25 cellular contexts compared by ENCODE assay signal in genomic region chr6:4593891-4594445, GRCh38.
A peak's percentile ranks its signal among the peaks of the same experiment; 100 is the strongest.
DNase-seq lines count a peak whose midpoint lies in the region; ATAC-seq and TF ChIP-seq lines count a peak whose summit lies in the region.
"Had no signal": no experiment of that assay in that cellular context is flagged by ENCODE, and none has a peak within 500 bp of the region (broad histone marks: within the 10 kb centered on the region; RNA-seq: fewer than 3 reads in every experiment).

No MANE protein-coding gene starts in this region.

- 0 out of 2 replicates have a peak overlapping the region, but pooled peaks have one; percentile 2 for H2AFZ ChIP-seq in GM23248
- H2AFZ ChIP-seq: GM23338 had no signal

- H3K9me3 ChIP-seq in GM23248 (ENCODE audit: low read depth): no peaks in the 10 kb centered on the region
- H3K9me3 ChIP-seq: A549, MG63 had no signal

- no peaks in the 10 kb centered on the region for H4K20me1 ChIP-seq in GM23248 (ENCODE audit: insufficient read depth)

- H3K4me1 ChIP-seq in GM23248 (ENCODE audit: insufficient read depth): peaks cover 14% of the 10 kb centered on the region
- H3K4me1 ChIP-seq: A549 had no signal

- DNase-seq in CD14-positive monocyte (ENCODE audit: low spot score): no peak
- DNase-seq in GM23248: peak; percentile 62
- peak; percentile 52 for DNase-seq in epithelial cell of esophagus (ENCODE audit: low read depth)
- no peak for DNase-seq in stimulated activated naive CD8-positive, alpha-beta T cell treated with anti-CD3 and anti-CD28 coated beads, Interleukin-15, Interleukin-2, amounts not matched to agents 100 U/mL and 50 U/mL, for 24 hours
- no peak for DNase-seq in NCI-H2196 (lab: John Stamatoyannopoulos, UW; ENCODE audit: unreplicated experiment)
- no peak for DNase-seq in activated T-helper 1 cell treated with anti-CD3 and anti-CD28 coated beads, Interleukin-12 subunit alpha, Interleukin-12 subunit beta, Interleukin-2, Interleukin-4 antibody, amounts not matched to agents 30 ng/mL and 10 ng/mL and 1 ng/mL, durations not matched to agents 14 hours and 24 hours and 36 hours (ENCODE audit: low spot score)
- DNase-seq: C1 segment of cervical spinal cord, Calu3, DMS79 treated with DMSO at 0.1 percent for 48 hours, GF-D8, H9, IMR-90, KG1, MG63, NCI-H1092, NCI-H1417 treated with DMSO at 0.1 percent for 48 hours, NCI-H1694 treated with DMSO at 0.1 percent for 48 hours, NCI-H2081, NCI-H226, NCI-H510A, RPMI8226, SHP77 had no signal

- in situ Hi-C loops in GM23248 (cut with MboI): no loop called here

- H3K9me2 ChIP-seq in GM23248 (ENCODE audit: insufficient read depth): no peaks in the 10 kb centered on the region

- H3K4me3 ChIP-seq in GM23248 (no peak overlapping the region), epithelial cell of esophagus (ENCODE audit: low read length) (no peak overlapping the region)
- H3K4me3 ChIP-seq: A549, GM23338, MG63 had no signal

- peak overlapping the region in 1 of 2 donors; percentile 26 for H3K4me3 Mint-ChIP-seq in CD14-positive monocyte
- H3K4me3 Mint-ChIP-seq in activated T-helper 1 cell treated with anti-CD3 and anti-CD28 coated beads, Interleukin-12 subunit alpha, Interleukin-12 subunit beta, Interleukin-2, Interleukin-4 antibody, amounts not matched to agents 30 ng/mL and 10 ng/mL and 1 ng/mL, durations not matched to agents 14 hours and 24 hours and 36 hours: no peak overlapping the region
- H3K4me3 Mint-ChIP-seq: GM23338, H9 had no signal

- no peak for TF ChIP-seq CTCF in CD14-positive monocyte (IDR thresholded peaks at IDR 0.05)
- no peak for TF ChIP-seq CTCF in epithelial cell of esophagus (IDR thresholded peaks at IDR 0.05; ENCODE audit: insufficient read depth, low read depth, low read length, missing control alignments)

- peak; percentile 63 for ATAC-seq in stimulated activated naive CD8-positive, alpha-beta T cell treated with anti-CD3 and anti-CD28 coated beads, Interleukin-15, Interleukin-2, amounts not matched to agents 100 U/mL and 50 U/mL, for 24 hours
- no peak for ATAC-seq in GM19324 (IDR thresholded peaks at IDR 0.05; ENCODE audit: low FRiP score, unreplicated experiment)
- ATAC-seq: A549, GM23338 had no signal

- H3K9me3 Mint-ChIP-seq in CD14-positive monocyte: peaks cover 0 to 10% (median 2%) of the 10 kb centered on the region in 7 donors
- H3K9me3 Mint-ChIP-seq in activated T-helper 1 cell treated with anti-CD3 and anti-CD28 coated beads, Interleukin-12 subunit alpha, Interleukin-12 subunit beta, Interleukin-2, Interleukin-4 antibody, amounts not matched to agents 30 ng/mL and 10 ng/mL and 1 ng/mL, durations not matched to agents 14 hours and 24 hours and 36 hours: no peaks in the 10 kb centered on the region
- H3K9me3 Mint-ChIP-seq: GM23338, H9 had no signal

- intact Hi-C loops in CD14-positive monocyte (cut with micrococcal nuclease): no loop called here
- intact Hi-C loops in activated T-helper 1 cell treated with anti-CD3 and anti-CD28 coated beads, Interleukin-12 subunit alpha, Interleukin-12 subunit beta, Interleukin-2, Interleukin-4 antibody, amounts not matched to agents 30 ng/mL and 10 ng/mL and 1 ng/mL, durations not matched to agents 14 hours and 24 hours and 36 hours (cut with micrococcal nuclease): no loop called here

- peaks cover 9% of the 10 kb centered on the region for H3K4me1 Mint-ChIP-seq in CD14-positive monocyte
- H3K4me1 Mint-ChIP-seq in activated T-helper 1 cell treated with anti-CD3 and anti-CD28 coated beads, Interleukin-12 subunit alpha, Interleukin-12 subunit beta, Interleukin-2, Interleukin-4 antibody, amounts not matched to agents 30 ng/mL and 10 ng/mL and 1 ng/mL, durations not matched to agents 14 hours and 24 hours and 36 hours (ENCODE audit: low read depth): no peaks in the 10 kb centered on the region
- H3K4me1 Mint-ChIP-seq: GM23338 had no signal

- peaks cover 2 to 7% (median 4%) of the 10 kb centered on the region in 3 donors for H3K27me3 Mint-ChIP-seq in CD14-positive monocyte (ENCODE audit: low read depth in 3 of 3)
- H3K27me3 Mint-ChIP-seq in activated T-helper 1 cell treated with anti-CD3 and anti-CD28 coated beads, Interleukin-12 subunit alpha, Interleukin-12 subunit beta, Interleukin-2, Interleukin-4 antibody, amounts not matched to agents 30 ng/mL and 10 ng/mL and 1 ng/mL, durations not matched to agents 14 hours and 24 hours and 36 hours (ENCODE audit: insufficient read depth): peaks cover 2% of the 10 kb centered on the region

- no peaks in the 10 kb centered on the region for H3K36me3 Mint-ChIP-seq in CD14-positive monocyte
- no peaks in the 10 kb centered on the region for H3K36me3 Mint-ChIP-seq in activated T-helper 1 cell treated with anti-CD3 and anti-CD28 coated beads, Interleukin-12 subunit alpha, Interleukin-12 subunit beta, Interleukin-2, Interleukin-4 antibody, amounts not matched to agents 30 ng/mL and 10 ng/mL and 1 ng/mL, durations not matched to agents 14 hours and 24 hours and 36 hours (ENCODE audit: low read depth)

- H3K4me2 ChIP-seq in GM23248 (ENCODE audit: unreplicated experiment): peak overlapping the region; percentile 26
- H3K4me2 ChIP-seq: A549, GM23338 had no signal

- H3K79me2 ChIP-seq in GM23248 (ENCODE audit: insufficient read depth): no peaks in the 10 kb centered on the region

- H3K27me3 ChIP-seq in GM23248 (replicated peaks; ENCODE audit: insufficient read depth): no peaks in the 10 kb centered on the region
- H3K27me3 ChIP-seq: MG63 had no signal

- peak overlapping the region in 4 of 7 donors; percentile 0 to 37 (median 25) for H3K27ac Mint-ChIP-seq in CD14-positive monocyte
- H3K27ac Mint-ChIP-seq in activated T-helper 1 cell treated with anti-CD3 and anti-CD28 coated beads, Interleukin-12 subunit alpha, Interleukin-12 subunit beta, Interleukin-2, Interleukin-4 antibody, amounts not matched to agents 30 ng/mL and 10 ng/mL and 1 ng/mL, durations not matched to agents 14 hours and 24 hours and 36 hours: no peak overlapping the region
- H3K27ac Mint-ChIP-seq: GM23338, H9 had no signal

- H3F3A ChIP-seq in GM23248 (ENCODE audit: insufficient read depth): peaks cover 12% of the 10 kb centered on the region; the same call in 1 of the 2 replicates

- 85 to 86% methylated on average over 1 of the region's 1 CpG for WGBS in GM23248 (ENCODE audit: low coverage in 1 of 2, low lambda C conversion rate in 2 of 2, missing lambda C conversion rate in 2 of 2), 2 experiments

- peak overlapping the region; percentile 21 for H3K27ac ChIP-seq in GM23248
- H3K27ac ChIP-seq: A549 had no signal

- no peaks in the 10 kb centered on the region for H3K36me3 ChIP-seq in GM23248 (ENCODE audit: low read depth)
- H3K36me3 ChIP-seq: MG63 had no signal

- H3K9ac ChIP-seq in GM23248: no peak overlapping the region

Comparison
In these comparisons a context has a peak if more than half of its experiments do, and no peak if none do; other contexts are left out.
1. DNase-seq: peak in GM23248 (single experiment) and epithelial cell of esophagus (single experiment); none in CD14-positive monocyte (single experiment), stimulated activated naive CD8-positive, alpha-beta T cell treated with anti-CD3 and anti-CD28 coated beads, Interleukin-15, Interleukin-2, amounts not matched to agents 100 U/mL and 50 U/mL, for 24 hours (single experiment), NCI-H2196 (single experiment) and activated T-helper 1 cell treated with anti-CD3 and anti-CD28 coated beads, Interleukin-12 subunit alpha, Interleukin-12 subunit beta, Interleukin-2, Interleukin-4 antibody, amounts not matched to agents 30 ng/mL and 10 ng/mL and 1 ng/mL, durations not matched to agents 14 hours and 24 hours and 36 hours (single experiment).